ENCODE assay signal across 10 cellular contexts in the genomic region with DNA sequence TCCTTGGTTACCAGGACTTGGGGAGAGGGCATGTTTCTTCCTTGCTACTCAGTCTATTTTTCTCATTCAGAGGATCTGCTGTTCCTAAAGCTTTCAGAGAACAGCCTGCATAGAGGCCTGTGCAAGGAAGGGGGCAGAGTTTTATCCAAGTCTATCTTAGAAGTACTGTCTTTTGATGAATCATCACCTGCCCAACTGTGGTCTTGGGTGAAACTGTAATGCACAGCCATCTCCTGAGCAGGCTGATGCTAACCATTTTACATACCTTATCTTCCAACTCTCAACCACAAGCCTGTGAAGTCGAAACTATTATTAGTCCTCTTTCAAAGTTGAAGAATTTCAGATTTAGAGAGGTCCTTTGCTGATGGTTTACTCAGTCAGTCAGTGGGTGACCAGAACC.
DNase-seq lines count a peak whose midpoint lies in the region; ATAC-seq, FAIRE-seq and TF ChIP-seq lines count a peak whose summit lies in the region.
"Had no signal": no experiment of that assay in that cellular context is flagged by ENCODE, and none has a peak within 500 bp of the region (broad histone marks: within the 10 kb centered on the region; RNA-seq: fewer than 3 reads in every experiment).

No MANE protein-coding gene starts in this region.

- H3K36me3 ChIP-seq in GM12878 (ENCODE audit: control insufficient read depth in 2 of 2, insufficient read depth in 2 of 2, low read length in 1 of 2) (no peaks in the 10 kb centered on the region), suprapubic skin (no peaks in the 10 kb centered on the region)

- H2AFZ ChIP-seq in GM12878 (ENCODE audit: control insufficient read depth, low read depth, low read length), result no peak overlapping the region

- H4K20me1 ChIP-seq in GM12878 (ENCODE audit: control insufficient read depth, insufficient read depth), result no peaks in the 10 kb centered on the region

- FAIRE-seq in GM12878 (lab: Jason Lieb, UNC), result peak; percentile 98

- H3K9me3 Mint-ChIP-seq in chondrocyte (ENCODE audit: low read depth), result peaks cover 4% of the 10 kb centered on the region
- H3K9me3 Mint-ChIP-seq: activated T-helper 1 cell treated with anti-CD3 and anti-CD28 coated beads, Interleukin-12 subunit alpha, Interleukin-12 subunit beta, Interleukin-2, Interleukin-4 antibody, amounts not matched to agents 30 ng/mL and 10 ng/mL and 1 ng/mL, durations not matched to agents 14 hours and 24 hours and 36 hours had no signal

- H3K9ac ChIP-seq in GM12878 (ENCODE audit: control insufficient read depth, insufficient read depth, low read length), result no peak overlapping the region

- RAD21 ChIA-PET in GM12878 (lab: Charles Lee; ENCODE audit: unreplicated experiment), result interaction anchor here (1.1 to 2.3 kb wide), 2 partner anchors 12 to 33 kb away, joined by 3 to 7 read pairs; no protein-coding TSS in a partner anchor

- DNase-seq in GM12878 (ENCODE audit: low read depth, low spot score) (peak; percentile 67), DMS114 treated with DMSO at 0.1 percent for 48 hours (lab: John Stamatoyannopoulos, UW; ENCODE audit: unreplicated experiment) (no peak), suprapubic skin (ENCODE audit: low spot score in 2 of 2) (no peak), D341Med (ENCODE audit: low spot score) (no peak), chondrocyte (ENCODE audit: low spot score) (no peak)

- no peak overlapping the region for H3K4me2 ChIP-seq in GM12878 (ENCODE audit: control insufficient read depth, insufficient read depth)

- peaks cover 3% of the 10 kb centered on the region for H3K4me1 Mint-ChIP-seq in chondrocyte (ENCODE audit: low read depth)

- no peak overlapping the region for H3K4me3 Mint-ChIP-seq in chondrocyte (ENCODE audit: unreplicated experiment)
- H3K4me3 Mint-ChIP-seq: activated T-helper 1 cell treated with anti-CD3 and anti-CD28 coated beads, Interleukin-12 subunit alpha, Interleukin-12 subunit beta, Interleukin-2, Interleukin-4 antibody, amounts not matched to agents 30 ng/mL and 10 ng/mL and 1 ng/mL, durations not matched to agents 14 hours and 24 hours and 36 hours had no signal

- BruUV-seq in GM12878 (replicated peaks; lab: Mats Ljungman, UMichigan), result no TSS peak

- intact Hi-C loops in GM12878 (cut with micrococcal nuclease; ENCODE audit: unreplicated experiment), result no loop called here

- TF ChIP-seq RAD21 in GM12878 (IDR thresholded peaks at IDR 0.05; ENCODE audit: insufficient read depth, low read depth, low read length), result no peak

- TF ChIP-seq POLR2A in GM12878 (IDR thresholded peaks at IDR 0.05; ENCODE audit: low read depth, low read length) (no peak), suprapubic skin (IDR thresholded peaks at IDR 0.05) (no peak)

- POLR2A ChIA-PET in GM12878 (lab: Charles Lee), result interaction anchor here (1.4 kb wide), 1 partner anchor 12 kb away, joined by 5 read pairs; no protein-coding TSS in a partner anchor

- CTCF ChIA-PET in GM12878 (lab: Yijun Ruan, JAX), result interaction anchor here (1.1 to 2.2 kb wide), 3 partner anchors 9 to 253 kb away, joined by 3 to 6 read pairs (median 4); no protein-coding TSS in a partner anchor

- TF ChIP-seq CTCF in GM12878 (IDR thresholded peaks at IDR 0.05 in 2 of 3, conservative IDR thresholded peaks at IDR 0.05 in 1 of 3; ENCODE audit: control insufficient read depth in 2 of 3, extremely low read depth in 1 of 3, insufficient read depth in 1 of 3, low read depth in 3 of 3, low read length in 3 of 3), result peak in 2 of 3 experiments; percentile 4 to 13; a peak in 1 of 6 replicates
- TF ChIP-seq CTCF in suprapubic skin (IDR thresholded peaks at IDR 0.05), result no peak
- no peak for TF ChIP-seq CTCF in chondrocyte (IDR thresholded peaks at IDR 0.05)

- H3K27ac ChIP-seq in GM12878 (ENCODE audit: control insufficient read depth, insufficient read depth) (no peak overlapping the region), suprapubic skin (no peak overlapping the region)

- peaks cover 2% of the 10 kb centered on the region for H3K36me3 Mint-ChIP-seq in chondrocyte (ENCODE audit: low read depth)

- ATAC-seq in GM18861 (IDR thresholded peaks at IDR 0.05; ENCODE audit: unreplicated experiment) (peak; percentile 97), GM21526 (IDR thresholded peaks at IDR 0.05; ENCODE audit: low FRiP score, unreplicated experiment) (peak; percentile 96), HG03196 (IDR thresholded peaks at IDR 0.05; ENCODE audit: unreplicated experiment) (peak; percentile 96), GM12878 (peak; percentile 96)
- ATAC-seq: left lobe of liver had no signal

- H3K4me1 ChIP-seq in GM12878 (ENCODE audit: control insufficient read depth, insufficient read depth, low read length) (peaks cover 20% of the 10 kb centered on the region), suprapubic skin (no peaks in the 10 kb centered on the region)

- SMC1A ChIA-PET in GM12878 (lab: Charles Lee; ENCODE audit: uncharacterized antibody, unreplicated experiment), result interaction anchor here (0.5 to 3.2 kb wide), 3 partner anchors 12 to 116 kb away, joined by 3 to 16 read pairs (median 4); no protein-coding TSS in a partner anchor

- no peaks in the 10 kb centered on the region for H3K27me3 Mint-ChIP-seq in chondrocyte (ENCODE audit: low read depth)

- WGBS in GM12878 (ENCODE audit: insufficient coverage, insufficient replicate concordance, low lambda C conversion rate, missing lambda C conversion rate), result 0% methylated on average over 1 of the region's 1 CpG
- 77% methylated on average over 1 of the region's 1 CpG for WGBS in suprapubic skin

- H3K9me3 ChIP-seq in GM12878 (replicated peaks; ENCODE audit: control insufficient read depth, insufficient read depth, low read length) (no peaks in the 10 kb centered on the region), suprapubic skin (no peaks in the 10 kb centered on the region)

- in situ Hi-C loops in GM12878 (cut with MboI), result no loop called here

- H3K27ac Mint-ChIP-seq in chondrocyte (ENCODE audit: unreplicated experiment), result no peak overlapping the region
- H3K27ac Mint-ChIP-seq: activated T-helper 1 cell treated with anti-CD3 and anti-CD28 coated beads, Interleukin-12 subunit alpha, Interleukin-12 subunit beta, Interleukin-2, Interleukin-4 antibody, amounts not matched to agents 30 ng/mL and 10 ng/mL and 1 ng/mL, durations not matched to agents 14 hours and 24 hours and 36 hours had no signal

- H3K27me3 ChIP-seq in GM12878 (replicated peaks in 1 of 2; ENCODE audit: control insufficient read depth in 2 of 2, insufficient read depth in 2 of 2, low read length in 1 of 2) (no peaks in the 10 kb centered on the region), suprapubic skin (no peaks in the 10 kb centered on the region)

- peak overlapping the region; percentile 38; the same call in 1 of the 2 replicates for H3K4me3 ChIP-seq in GM12878
- no peak overlapping the region for H3K4me3 ChIP-seq in suprapubic skin

- TF ChIP-seq EP300 in GM12878 (IDR thresholded peaks at IDR 0.05; ENCODE audit: borderline replicate concordance in 1 of 2, control insufficient read depth in 1 of 2, low read depth in 2 of 2, low read length in 2 of 2) (no peak), suprapubic skin (IDR thresholded peaks at IDR 0.05) (no peak)

- no peaks in the 10 kb centered on the region for H3K79me2 ChIP-seq in GM12878 (ENCODE audit: control insufficient read depth, insufficient read depth, low read length)

TF ChIP-seq in GM12878, 131 proteins besides CTCF, POLR2A, EP300 and RAD21 (continues in another document):
- TF ChIP-seq TCF3 (IDR thresholded peaks at IDR 0.05; ENCODE audit: borderline replicate concordance, insufficient read depth, low read depth, low read length), result no peak
- TF ChIP-seq ZBTB33 (IDR thresholded peaks at IDR 0.05), result no peak
- no peak for TF ChIP-seq ZNF274 (IDR thresholded peaks at IDR 0.05; ENCODE audit: insufficient read depth, insufficient read length)
- TF ChIP-seq ZNF622 (IDR thresholded peaks at IDR 0.05), result no peak
- TF ChIP-seq MYB (IDR thresholded peaks at IDR 0.05; ENCODE audit: borderline replicate concordance, low read depth, low read length), result no peak
- TF ChIP-seq JUNB (IDR thresholded peaks at IDR 0.05), result no peak
- TF ChIP-seq YY1 (IDR thresholded peaks at IDR 0.05; ENCODE audit: low read depth, low read length), result peak; percentile 78
- TF ChIP-seq BMI1 (IDR thresholded peaks at IDR 0.05; ENCODE audit: borderline replicate concordance), result no peak; the same call in 1 of the 2 replicates
- peak; percentile 48 for TF ChIP-seq MEF2B (IDR thresholded peaks at IDR 0.05; ENCODE audit: partially characterized antibody, poor library complexity, severe bottlenecking)
- TF ChIP-seq IKZF1 (conservative IDR thresholded peaks at IDR 0.05), result peak; percentile 43; the same call in 1 of the 2 replicates
- TF ChIP-seq, protein P1, sequence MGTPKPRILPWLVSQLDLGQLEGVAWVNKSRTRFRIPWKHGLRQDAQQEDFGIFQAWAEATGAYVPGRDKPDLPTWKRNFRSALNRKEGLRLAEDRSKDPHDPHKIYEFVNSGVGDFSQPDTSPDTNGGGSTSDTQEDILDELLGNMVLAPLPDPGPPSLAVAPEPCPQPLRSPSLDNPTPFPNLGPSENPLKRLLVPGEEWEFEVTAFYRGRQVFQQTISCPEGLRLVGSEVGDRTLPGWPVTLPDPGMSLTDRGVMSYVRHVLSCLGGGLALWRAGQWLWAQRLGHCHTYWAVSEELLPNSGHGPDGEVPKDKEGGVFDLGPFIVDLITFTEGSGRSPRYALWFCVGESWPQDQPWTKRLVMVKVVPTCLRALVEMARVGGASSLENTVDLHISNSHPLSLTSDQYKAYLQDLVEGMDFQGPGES (IDR thresholded peaks at IDR 0.05), result no peak
- no peak for TF ChIP-seq GATAD2B (conservative IDR thresholded peaks at IDR 0.05; ENCODE audit: low read depth)

Comparison
In these comparisons a context has a peak if more than half of its experiments do, and no peak if none do; other contexts are left out.
1. CTCF ChIP-seq: peak in GM12878 (2 of 3); none in suprapubic skin (0 of 2) and chondrocyte (single experiment).
2. Peak in every context shown above with its lines, with median percentiles within 50 percentile points of each other: ATAC-seq.